16 cellular contexts compared by ENCODE assay signal in the genomic region with DNA sequence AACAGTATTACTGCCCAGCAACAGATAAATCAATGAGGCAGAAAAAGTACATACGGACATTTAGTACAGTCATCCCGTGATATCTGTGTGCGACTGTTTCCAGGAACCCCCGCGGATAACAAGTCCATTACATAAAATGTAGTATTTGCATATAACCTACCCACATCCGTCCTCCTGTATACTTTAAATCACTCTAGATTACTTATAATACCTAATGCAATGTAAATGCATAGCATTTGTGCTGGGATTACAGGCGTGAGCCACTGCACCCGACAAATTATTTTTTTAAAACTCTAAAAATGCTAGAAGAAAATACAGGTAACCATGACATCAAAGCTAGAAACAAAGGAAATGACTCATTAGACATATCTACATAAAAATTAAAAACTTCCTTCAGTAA.
DNase-seq lines count a peak whose midpoint lies in the region; ATAC-seq and TF ChIP-seq lines count a peak whose summit lies in the region.
"Had no signal": no experiment of that assay in that cellular context is flagged by ENCODE, and none has a peak within 500 bp of the region (broad histone marks: within the 10 kb centered on the region; RNA-seq: fewer than 3 reads in every experiment).

No MANE protein-coding gene starts in this region.

- H2AFZ ChIP-seq in MM.1S (ENCODE audit: low read length) = no peak overlapping the region
- H2AFZ ChIP-seq: GM23338 had no signal

- H3K27ac ChIP-seq in MM.1S (ENCODE audit: low read length) (no peak overlapping the region), transverse colon (no peak overlapping the region)

- POLR2A ChIA-PET in activated CD4-positive, alpha-beta memory T cell treated with anti-CD3 and anti-CD28 coated beads, Interleukin-2, amount 10 ng/mL, durations not matched to agents 7 days and 5 days (lab: Charles Lee) = interaction anchor here (0.6 to 3.0 kb wide), 2 partner anchors 94 to 224 kb away, joined by 3 to 22 read pairs; partner anchors contain the start of gene XPO1

- 67 to 85% methylated on average over 5 to 8 of the region's 8 CpGs for WGBS in transverse colon (ENCODE audit: low coverage in 1 of 2), 2 donors

- H3K27ac Mint-ChIP-seq in activated CD4-positive, alpha-beta memory T cell treated with anti-CD3 and anti-CD28 coated beads, Interleukin-2, amount 10 ng/mL, durations not matched to agents 7 days and 5 days = peak overlapping the region; percentile 85
- H3K27ac Mint-ChIP-seq in memory B cell = peak overlapping the region; percentile 65
- H3K27ac Mint-ChIP-seq: GM23338 had no signal

- H3K9me3 ChIP-seq in MM.1S (replicated peaks; ENCODE audit: insufficient read depth, low read length) (no peaks in the 10 kb centered on the region), transverse colon (no peaks in the 10 kb centered on the region)

- peaks cover 16% of the 10 kb centered on the region for H3F3A ChIP-seq in MM.1S (ENCODE audit: insufficient read depth, low read length)

- TF ChIP-seq POLR2A in transverse colon (IDR thresholded peaks at IDR 0.05) = no peak

- in situ Hi-C loops in transverse colon (cut with MboI; ENCODE audit: low pct_ligation_motif_present in 1 of 4, low pct_unique_long_range_greater_than_20kb in 1 of 4, low sequenced_read_pairs in 3 of 4) = loop anchor here in 1 of 4 donors (10.0 kb wide), 1 partner anchor 217 kb away; no protein-coding TSS in a partner anchor

- H3K9me2 ChIP-seq in MM.1S (replicated peaks; ENCODE audit: insufficient read depth, low read length) = no peaks in the 10 kb centered on the region

- CTCF ChIA-PET in activated CD4-positive, alpha-beta memory T cell treated with anti-CD3 and anti-CD28 coated beads, Interleukin-2, amount 10 ng/mL, durations not matched to agents 7 days and 5 days (lab: Charles Lee) = no interaction called here

- no peak for TF ChIP-seq CTCF in GM20000 (IDR thresholded peaks at IDR 0.05; ENCODE audit: extremely low read depth, missing control alignments)
- TF ChIP-seq CTCF in MM.1S (IDR thresholded peaks at IDR 0.05; ENCODE audit: low read length) = no peak
- no peak for TF ChIP-seq CTCF in transverse colon (IDR thresholded peaks at IDR 0.05)

- peaks cover 33% of the 10 kb centered on the region for H3K4me1 Mint-ChIP-seq in activated CD4-positive, alpha-beta memory T cell treated with anti-CD3 and anti-CD28 coated beads, Interleukin-2, amount 10 ng/mL, durations not matched to agents 7 days and 5 days
- peaks cover 3% of the 10 kb centered on the region for H3K4me1 Mint-ChIP-seq in memory B cell

- no peak overlapping the region for H3K4me2 ChIP-seq in MM.1S (ENCODE audit: low read depth, low read length)

- H3K4me3 ChIP-seq in MM.1S (ENCODE audit: low read length) = no peak overlapping the region
- H3K4me3 ChIP-seq in transverse colon = no peak overlapping the region

- no peaks in the 10 kb centered on the region for H3K79me2 ChIP-seq in MM.1S (ENCODE audit: low read length)

- ATAC-seq in memory B cell (ENCODE audit: low read depth) = no peak
- ATAC-seq: GM23338, left lobe of liver had no signal

- no peak for TF ChIP-seq EP300 in transverse colon (IDR thresholded peaks at IDR 0.05; ENCODE audit: low read depth)

- no peaks in the 10 kb centered on the region for H3K27me3 ChIP-seq in MM.1S (replicated peaks; ENCODE audit: insufficient read depth, low read length)
- H3K27me3 ChIP-seq in transverse colon = no peaks in the 10 kb centered on the region

- H3K36me3 Mint-ChIP-seq in activated CD4-positive, alpha-beta memory T cell treated with anti-CD3 and anti-CD28 coated beads, Interleukin-2, amount 10 ng/mL, durations not matched to agents 7 days and 5 days (ENCODE audit: low read depth) = peaks cover 6% of the 10 kb centered on the region
- H3K36me3 Mint-ChIP-seq in memory B cell = peaks cover 2% of the 10 kb centered on the region

- no peaks in the 10 kb centered on the region for H3K9me3 Mint-ChIP-seq in activated CD4-positive, alpha-beta memory T cell treated with anti-CD3 and anti-CD28 coated beads, Interleukin-2, amount 10 ng/mL, durations not matched to agents 7 days and 5 days
- H3K9me3 Mint-ChIP-seq in memory B cell = no peaks in the 10 kb centered on the region
- H3K9me3 Mint-ChIP-seq: GM23338, neural crest cell had no signal

- no peaks in the 10 kb centered on the region for H3K36me3 ChIP-seq in MM.1S (replicated peaks; ENCODE audit: insufficient read depth, low read length)
- H3K36me3 ChIP-seq in transverse colon = no peaks in the 10 kb centered on the region

- H3K4me3 Mint-ChIP-seq in activated CD4-positive, alpha-beta memory T cell treated with anti-CD3 and anti-CD28 coated beads, Interleukin-2, amount 10 ng/mL, durations not matched to agents 7 days and 5 days = peak overlapping the region; percentile 48
- H3K4me3 Mint-ChIP-seq in memory B cell = no peak overlapping the region

- H4K20me1 ChIP-seq in MM.1S (ENCODE audit: insufficient read depth, low read length) = no peaks in the 10 kb centered on the region

- H3K9ac ChIP-seq in MM.1S (ENCODE audit: low read length) = no peak overlapping the region

- intact Hi-C loops in transverse colon (cut with DNase I; ENCODE audit: low total_unique reads) = no loop called here

- no peaks in the 10 kb centered on the region for H3K27me3 Mint-ChIP-seq in activated CD4-positive, alpha-beta memory T cell treated with anti-CD3 and anti-CD28 coated beads, Interleukin-2, amount 10 ng/mL, durations not matched to agents 7 days and 5 days
- no peaks in the 10 kb centered on the region for H3K27me3 Mint-ChIP-seq in memory B cell

- DNase-seq in NOMO-1 treated with DMSO at 0.1 percent for 48 hours (lab: John Stamatoyannopoulos, UW; ENCODE audit: unreplicated experiment) = peak; percentile 0
- DNase-seq in NOMO-1 treated with dmso at 0.1 percent for 144 hours (lab: John Stamatoyannopoulos, UW; ENCODE audit: unreplicated experiment) = no peak
- peak; percentile 26 for DNase-seq in GM20000 (ENCODE audit: low spot score)
- DNase-seq in activated CD4-positive, alpha-beta memory T cell treated with anti-CD3 and anti-CD28 coated beads, Interleukin-2, amount 10 ng/mL, durations not matched to agents 7 days and 5 days = peak; percentile 59
- DNase-seq in memory B cell (ENCODE audit: low spot score in 2 of 2) = peak in 1 of 2 donors; percentile 5
- DNase-seq in H4 (ENCODE audit: low spot score) = no peak
- no peak for DNase-seq in MM.1S
- DNase-seq in transverse colon = no peak
- DNase-seq: DMS153, head of caudate nucleus, NCI-H2227 treated with DMSO at 0.1 percent for 48 hours, RPMI8226, T1000 had no signal

- H3K4me1 ChIP-seq in MM.1S (ENCODE audit: low read length) = no peaks in the 10 kb centered on the region
- H3K4me1 ChIP-seq in transverse colon = peaks cover 0 to 12% (median 3%) of the 10 kb centered on the region in 4 donors

Comparison
In these comparisons a context has a peak if more than half of its experiments do, and no peak if none do; other contexts are left out.
1. DNase-seq: peak in NOMO-1 treated with DMSO at 0.1 percent for 48 hours (single experiment), GM20000 (single experiment) and activated CD4-positive, alpha-beta memory T cell treated with anti-CD3 and anti-CD28 coated beads, Interleukin-2, amount 10 ng/mL, durations not matched to agents 7 days and 5 days (single experiment); none in NOMO-1 treated with dmso at 0.1 percent for 144 hours (single experiment), H4 (single experiment), MM.1S (single experiment) and transverse colon (single experiment).